Comparison of ENCODE assay signal across 9 cellular contexts in the genomic region with DNA sequence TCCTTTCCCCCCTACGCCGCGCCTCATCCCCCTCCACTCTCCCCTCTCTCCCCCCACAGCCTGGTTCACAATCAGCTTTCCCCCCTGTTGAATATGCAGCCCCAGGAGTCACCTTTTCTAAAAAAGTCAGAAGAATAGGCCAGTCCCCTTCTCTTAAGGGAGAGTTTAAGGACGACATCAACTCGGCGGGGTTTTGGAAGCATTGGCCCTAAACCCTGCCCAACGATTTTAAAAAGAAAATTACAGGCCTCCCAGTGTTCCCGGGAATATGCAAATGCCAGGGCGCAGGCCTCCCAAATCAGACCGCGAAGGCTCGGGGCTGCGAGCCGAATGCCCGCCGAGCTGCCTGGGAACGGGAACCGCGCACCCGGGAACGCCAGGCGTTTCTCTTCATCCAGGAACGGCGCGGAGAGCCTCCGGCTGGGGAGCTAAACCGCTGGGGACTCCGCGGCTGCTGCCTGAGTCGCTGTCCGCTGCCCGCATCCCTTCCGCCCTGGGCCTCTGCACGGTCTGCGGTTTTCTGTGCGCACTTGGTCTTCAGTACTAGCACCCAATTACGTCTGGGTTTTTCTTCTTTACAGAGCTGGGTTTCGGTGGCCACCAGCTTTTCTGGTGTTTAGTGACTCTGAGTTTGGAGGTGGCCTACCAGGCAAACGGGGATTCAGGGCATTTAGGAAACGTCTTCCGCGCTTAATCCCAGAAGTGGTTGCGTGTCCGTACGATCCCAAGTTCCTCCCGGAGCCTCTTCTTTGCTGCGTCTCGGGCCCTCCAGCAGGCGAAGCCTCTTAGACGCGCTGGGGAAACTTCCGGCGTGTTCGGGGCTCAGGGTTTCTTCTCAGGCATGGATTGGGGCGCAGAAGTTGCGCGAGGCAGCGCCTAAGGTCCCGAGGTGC. TPM values are rescaled to one million over a fixed set of nuclear protein-coding genes. Genes with fewer than 3 reads are reported as not detected.
DNase-seq lines count a peak whose midpoint lies in the region; ATAC-seq and TF ChIP-seq lines count a peak whose summit lies in the region.
"Had no signal": no experiment of that assay in that cellular context is flagged by ENCODE, and none has a peak within 500 bp of the region (broad histone marks: within the 10 kb centered on the region; RNA-seq: fewer than 3 reads in every experiment).

No MANE protein-coding gene starts in this region.

- no peaks in the 10 kb centered on the region for H3K9me3 Mint-ChIP-seq in WTC11
- no peaks in the 10 kb centered on the region for H3K9me3 Mint-ChIP-seq in progenitor cell of endocrine pancreas (ENCODE audit: low read depth)

- no peaks in the 10 kb centered on the region for H3K36me3 ChIP-seq in H7 (replicated peaks; ENCODE audit: control insufficient read depth, insufficient read depth, low read length)
- peaks cover 0 to 14% (median 0%) of the 10 kb centered on the region in 9 donors for H3K36me3 ChIP-seq in heart right ventricle
- H3K36me3 ChIP-seq in spleen: no peaks in the 10 kb centered on the region

- DNase-seq in H7 (peak; percentile 84), WTC11 (ENCODE audit: low spot score) (peak; percentile 74), heart right ventricle (peak; percentile 26 to 35), progenitor cell of endocrine pancreas (ENCODE audit: low spot score, unreplicated experiment) (peak; percentile 39), spleen (no peak), GM19240 (ENCODE audit: insufficient read length, low spot score) (no peak)
- DNase-seq: cortex of kidney had no signal

- H3K27ac ChIP-seq in heart right ventricle (peak overlapping the region; percentile 14 to 96 (median 64)), spleen (no peak overlapping the region)

- TF ChIP-seq CTCF in WTC11 (IDR thresholded peaks at IDR 0.05) (no peak), heart right ventricle (IDR thresholded peaks at IDR 0.05) (no peak), progenitor cell of endocrine pancreas (IDR thresholded peaks at IDR 0.05; ENCODE audit: unreplicated experiment) (no peak), spleen (IDR thresholded peaks at IDR 0.05 in 8 of 11, conservative IDR thresholded peaks at IDR 0.05 in 3 of 11) (no peak)

- H3K27me3 Mint-ChIP-seq in WTC11 (ENCODE audit: low read depth): peaks cover 98% of the 10 kb centered on the region
- H3K27me3 Mint-ChIP-seq in progenitor cell of endocrine pancreas: peaks cover 90% of the 10 kb centered on the region

- CTCF ChIA-PET in WTC11 (lab: Charles Lee): interaction anchor here (0.6 to 2.9 kb wide), 17 partner anchors 9 to 1386 kb away, joined by 3 to 12 read pairs (median 5); a partner anchor contains a TSS

- H3K4me1 ChIP-seq in heart right ventricle (peaks cover 3 to 54% (median 44%) of the 10 kb centered on the region in 9 donors), spleen (peaks cover 12 to 57% (median 44%) of the 10 kb centered on the region in 6 donors)

- H3K27ac Mint-ChIP-seq in WTC11: no peak overlapping the region
- H3K27ac Mint-ChIP-seq in progenitor cell of endocrine pancreas: peak overlapping the region; percentile 86

- H3K9me3 ChIP-seq in heart right ventricle (no peaks in the 10 kb centered on the region), spleen (peaks cover 0 to 13% (median 0%) of the 10 kb centered on the region in 8 donors)

- H3K4me3 Mint-ChIP-seq in WTC11: peak overlapping the region; percentile 74
- peak overlapping the region; percentile 42 for H3K4me3 Mint-ChIP-seq in progenitor cell of endocrine pancreas (ENCODE audit: low read depth)

- WGBS in heart right ventricle, 2 donors: 10 to 12% methylated on average over 59 of the region's 59 CpGs
- 1 to 7% (median 4%) methylated on average over 31 to 59 of the region's 59 CpGs for WGBS in spleen, 5 donors

- H3K4me1 Mint-ChIP-seq in WTC11 (peaks cover 55% of the 10 kb centered on the region), progenitor cell of endocrine pancreas (ENCODE audit: low read depth) (peaks cover 15% of the 10 kb centered on the region)

- H3K36me3 Mint-ChIP-seq in WTC11 (peaks cover 2% of the 10 kb centered on the region; the same call in 1 of the 2 replicates), progenitor cell of endocrine pancreas (ENCODE audit: insufficient read depth) (no peaks in the 10 kb centered on the region)

- H3K27me3 ChIP-seq in H7 (ENCODE audit: control insufficient read depth, insufficient read depth, low read length) (peaks cover 96% of the 10 kb centered on the region), heart right ventricle (peaks cover 0 to 100% (median 93%) of the 10 kb centered on the region in 7 donors), spleen (replicated peaks in 1 of 7) (peaks cover 19 to 100% (median 100%) of the 10 kb centered on the region in 7 donors)

- POLR2A ChIA-PET in WTC11 (lab: Charles Lee): interaction anchor here (0.6 to 1.3 kb wide), 3 partner anchors 286 to 649 kb away, joined by 3 read pairs; no protein-coding TSS in a partner anchor

- ATAC-seq in WTC11: peak; percentile 4
- ATAC-seq in heart right ventricle: peak in 5 of 8 donors; percentile 15 to 37 (median 30)
- no peak for ATAC-seq in HG03520 (IDR thresholded peaks at IDR 0.05; ENCODE audit: unreplicated experiment)
- no peak for ATAC-seq in GM18520 (IDR thresholded peaks at IDR 0.05; ENCODE audit: unreplicated experiment)

- intact Hi-C loops in heart right ventricle (cut with DNase I): loop anchor here in 8 of 10 donors (5.0 to 10.0 kb wide), 11 partner anchors 302 to 1162 kb away; a partner anchor contains a TSS
- intact Hi-C loops in spleen (cut with DNase I; ENCODE audit: low total_unique reads): no loop called here

- TF ChIP-seq POLR2A in spleen (IDR thresholded peaks at IDR 0.05): no peak

- H3K4me3 ChIP-seq in H7 (ENCODE audit: insufficient read depth, low read depth, low read length): peak overlapping the region; percentile 35
- H3K4me3 ChIP-seq in heart right ventricle: peak overlapping the region; percentile 17 to 90 (median 68)
- H3K4me3 ChIP-seq in spleen: peak overlapping the region in 3 of 8 donors; percentile 10 to 50 (median 14)

TF ChIP-seq in WTC11, 78 proteins besides CTCF, POLR2A, EP300 and RAD21:
- TF ChIP-seq ZBTB21 (CRISPR knock-in tag; IDR thresholded peaks at IDR 0.05; ENCODE audit: borderline replicate concordance) (no peak), SOX15 (CRISPR knock-in tag; IDR thresholded peaks at IDR 0.05) (no peak), PRRX2 (CRISPR knock-in tag; IDR thresholded peaks at IDR 0.05) (no peak)
- TF ChIP-seq, protein P1, sequence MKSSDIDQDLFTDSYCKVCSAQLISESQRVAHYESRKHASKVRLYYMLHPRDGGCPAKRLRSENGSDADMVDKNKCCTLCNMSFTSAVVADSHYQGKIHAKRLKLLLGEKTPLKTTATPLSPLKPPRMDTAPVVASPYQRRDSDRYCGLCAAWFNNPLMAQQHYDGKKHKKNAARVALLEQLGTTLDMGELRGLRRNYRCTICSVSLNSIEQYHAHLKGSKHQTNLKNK (CRISPR knock-in tag; IDR thresholded peaks at IDR 0.05): no peak
- TF ChIP-seq, protein P2, sequence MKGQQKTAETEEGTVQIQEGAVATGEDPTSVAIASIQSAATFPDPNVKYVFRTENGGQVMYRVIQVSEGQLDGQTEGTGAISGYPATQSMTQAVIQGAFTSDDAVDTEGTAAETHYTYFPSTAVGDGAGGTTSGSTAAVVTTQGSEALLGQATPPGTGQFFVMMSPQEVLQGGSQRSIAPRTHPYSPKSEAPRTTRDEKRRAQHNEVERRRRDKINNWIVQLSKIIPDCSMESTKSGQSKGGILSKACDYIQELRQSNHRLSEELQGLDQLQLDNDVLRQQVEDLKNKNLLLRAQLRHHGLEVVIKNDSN (CRISPR knock-in tag; IDR thresholded peaks at IDR 0.05): 0 out of 2 replicates have a peak, but pooled peaks have one; percentile 15
- TF ChIP-seq, protein P3, sequence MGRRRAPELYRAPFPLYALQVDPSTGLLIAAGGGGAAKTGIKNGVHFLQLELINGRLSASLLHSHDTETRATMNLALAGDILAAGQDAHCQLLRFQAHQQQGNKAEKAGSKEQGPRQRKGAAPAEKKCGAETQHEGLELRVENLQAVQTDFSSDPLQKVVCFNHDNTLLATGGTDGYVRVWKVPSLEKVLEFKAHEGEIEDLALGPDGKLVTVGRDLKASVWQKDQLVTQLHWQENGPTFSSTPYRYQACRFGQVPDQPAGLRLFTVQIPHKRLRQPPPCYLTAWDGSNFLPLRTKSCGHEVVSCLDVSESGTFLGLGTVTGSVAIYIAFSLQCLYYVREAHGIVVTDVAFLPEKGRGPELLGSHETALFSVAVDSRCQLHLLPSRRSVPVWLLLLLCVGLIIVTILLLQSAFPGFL (CRISPR knock-in tag; IDR thresholded peaks at IDR 0.05; ENCODE audit: borderline replicate concordance): no peak
- TF ChIP-seq, protein P4, sequence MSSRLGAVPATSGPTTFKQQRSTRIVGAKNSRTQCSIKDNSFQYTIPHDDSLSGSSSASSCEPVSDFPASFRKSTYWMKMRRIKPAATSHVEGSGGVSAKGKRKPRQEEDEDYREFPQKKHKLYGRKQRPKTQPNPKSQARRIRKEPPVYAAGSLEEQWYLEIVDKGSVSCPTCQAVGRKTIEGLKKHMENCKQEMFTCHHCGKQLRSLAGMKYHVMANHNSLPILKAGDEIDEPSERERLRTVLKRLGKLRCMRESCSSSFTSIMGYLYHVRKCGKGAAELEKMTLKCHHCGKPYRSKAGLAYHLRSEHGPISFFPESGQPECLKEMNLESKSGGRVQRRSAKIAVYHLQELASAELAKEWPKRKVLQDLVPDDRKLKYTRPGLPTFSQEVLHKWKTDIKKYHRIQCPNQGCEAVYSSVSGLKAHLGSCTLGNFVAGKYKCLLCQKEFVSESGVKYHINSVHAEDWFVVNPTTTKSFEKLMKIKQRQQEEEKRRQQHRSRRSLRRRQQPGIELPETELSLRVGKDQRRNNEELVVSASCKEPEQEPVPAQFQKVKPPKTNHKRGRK (CRISPR knock-in tag; IDR thresholded peaks at IDR 0.05; ENCODE audit: borderline replicate concordance): no peak
- TF ChIP-seq, protein P5, sequence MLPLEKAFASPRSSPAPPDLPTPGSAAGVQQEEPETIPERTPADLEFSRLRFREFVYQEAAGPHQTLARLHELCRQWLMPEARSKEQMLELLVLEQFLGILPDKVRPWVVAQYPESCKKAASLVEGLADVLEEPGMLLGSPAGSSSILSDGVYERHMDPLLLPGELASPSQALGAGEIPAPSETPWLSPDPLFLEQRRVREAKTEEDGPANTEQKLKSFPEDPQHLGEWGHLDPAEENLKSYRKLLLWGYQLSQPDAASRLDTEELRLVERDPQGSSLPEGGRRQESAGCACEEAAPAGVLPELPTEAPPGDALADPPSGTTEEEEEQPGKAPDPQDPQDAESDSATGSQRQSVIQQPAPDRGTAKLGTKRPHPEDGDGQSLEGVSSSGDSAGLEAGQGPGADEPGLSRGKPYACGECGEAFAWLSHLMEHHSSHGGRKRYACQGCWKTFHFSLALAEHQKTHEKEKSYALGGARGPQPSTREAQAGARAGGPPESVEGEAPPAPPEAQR (CRISPR knock-in tag; IDR thresholded peaks at IDR 0.05): no peak

RNA-seq across cellular contexts. Expression of a gene that starts 5.7 kb away (rescaled TPM):
- total RNA-seq in H7 (2014; rRNA removed; shearing (Covaris generic)): 1.2 and 1.5 TPM in 2 replicates
- total RNA-seq in WTC11 (2021) (0.35 to 0.48 TPM (median 0.44 TPM) in 3 replicates), heart right ventricle (10 to 100 TPM in 8 of 10 donors, 1 to 10 TPM in 2; 3.7 to 39.8 (median 24.5) TPM), progenitor cell of endocrine pancreas (1.2 and 1.6 TPM in 2 replicates), spleen (not detected)
- polyA plus RNA-seq in heart right ventricle (10 to 100 TPM; 13.7 to 21.8 TPM), spleen (not detected)

Comparison
In these comparisons a context has a peak if more than half of its experiments do, and no peak if none do; other contexts are left out.
1. DNase-seq: peak in H7 (single experiment), WTC11 (single experiment), heart right ventricle (2 of 2) and progenitor cell of endocrine pancreas (single experiment); none in spleen (single experiment) and GM19240 (single experiment).
2. ATAC-seq: peak in WTC11 (single experiment) and heart right ventricle (5 of 8); none in HG03520 (single experiment) and GM18520 (single experiment).
3. H3K27ac ChIP-seq: peak in heart right ventricle (10 of 10); none in spleen (0 of 8).